Comparison of ENCODE assay signal across 1 cellular context in the genomic region with DNA sequence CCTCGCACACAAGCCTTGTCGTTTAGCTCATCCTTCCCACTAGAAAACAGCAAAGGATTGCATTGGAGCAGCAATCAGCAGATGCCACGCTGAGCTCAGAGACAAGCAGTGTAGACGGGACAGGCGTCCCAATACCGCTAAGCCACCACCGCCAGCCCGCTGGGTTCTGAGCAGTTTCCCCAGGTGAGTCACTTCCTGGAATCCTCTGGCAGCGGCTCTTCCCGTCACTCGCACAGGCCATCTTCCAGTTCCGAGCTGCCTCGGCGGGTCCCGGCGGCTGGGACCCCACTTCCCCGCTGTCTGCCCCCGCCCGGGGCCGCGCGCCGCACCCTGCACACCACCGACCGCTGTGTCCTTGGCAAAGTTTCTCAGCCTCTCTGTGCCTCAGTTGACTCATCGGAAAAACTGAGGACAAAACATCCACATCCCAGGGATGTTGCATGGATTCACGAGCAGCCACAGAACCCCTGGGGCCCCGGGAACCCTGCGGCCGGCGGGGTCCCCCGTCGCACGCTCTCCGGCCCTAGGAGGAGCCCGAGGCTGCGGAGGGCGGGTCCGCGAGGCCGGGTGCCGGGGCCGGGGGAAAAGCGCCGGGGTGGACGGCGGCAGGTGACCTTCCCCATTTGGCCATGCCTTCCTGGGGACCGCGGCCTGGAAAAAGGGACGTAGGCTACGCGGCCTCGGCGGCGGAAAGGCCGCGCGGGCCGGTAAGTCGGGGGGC.
TF ChIP-seq lines count a peak whose summit lies in the region.

No MANE protein-coding gene starts in this region.

TF ChIP-seq in GM12878, 131 proteins besides CTCF, POLR2A, EP300 and RAD21:
- no peak for TF ChIP-seq MEF2B (IDR thresholded peaks at IDR 0.05; ENCODE audit: partially characterized antibody, poor library complexity, severe bottlenecking)
- no peak for TF ChIP-seq NR2C1 (IDR thresholded peaks at IDR 0.05)
- 0 out of 2 replicates have a peak, but pooled peaks have one; percentile 1 for TF ChIP-seq YY1 (IDR thresholded peaks at IDR 0.05; ENCODE audit: low read depth, low read length)
- TF ChIP-seq, protein P1, sequence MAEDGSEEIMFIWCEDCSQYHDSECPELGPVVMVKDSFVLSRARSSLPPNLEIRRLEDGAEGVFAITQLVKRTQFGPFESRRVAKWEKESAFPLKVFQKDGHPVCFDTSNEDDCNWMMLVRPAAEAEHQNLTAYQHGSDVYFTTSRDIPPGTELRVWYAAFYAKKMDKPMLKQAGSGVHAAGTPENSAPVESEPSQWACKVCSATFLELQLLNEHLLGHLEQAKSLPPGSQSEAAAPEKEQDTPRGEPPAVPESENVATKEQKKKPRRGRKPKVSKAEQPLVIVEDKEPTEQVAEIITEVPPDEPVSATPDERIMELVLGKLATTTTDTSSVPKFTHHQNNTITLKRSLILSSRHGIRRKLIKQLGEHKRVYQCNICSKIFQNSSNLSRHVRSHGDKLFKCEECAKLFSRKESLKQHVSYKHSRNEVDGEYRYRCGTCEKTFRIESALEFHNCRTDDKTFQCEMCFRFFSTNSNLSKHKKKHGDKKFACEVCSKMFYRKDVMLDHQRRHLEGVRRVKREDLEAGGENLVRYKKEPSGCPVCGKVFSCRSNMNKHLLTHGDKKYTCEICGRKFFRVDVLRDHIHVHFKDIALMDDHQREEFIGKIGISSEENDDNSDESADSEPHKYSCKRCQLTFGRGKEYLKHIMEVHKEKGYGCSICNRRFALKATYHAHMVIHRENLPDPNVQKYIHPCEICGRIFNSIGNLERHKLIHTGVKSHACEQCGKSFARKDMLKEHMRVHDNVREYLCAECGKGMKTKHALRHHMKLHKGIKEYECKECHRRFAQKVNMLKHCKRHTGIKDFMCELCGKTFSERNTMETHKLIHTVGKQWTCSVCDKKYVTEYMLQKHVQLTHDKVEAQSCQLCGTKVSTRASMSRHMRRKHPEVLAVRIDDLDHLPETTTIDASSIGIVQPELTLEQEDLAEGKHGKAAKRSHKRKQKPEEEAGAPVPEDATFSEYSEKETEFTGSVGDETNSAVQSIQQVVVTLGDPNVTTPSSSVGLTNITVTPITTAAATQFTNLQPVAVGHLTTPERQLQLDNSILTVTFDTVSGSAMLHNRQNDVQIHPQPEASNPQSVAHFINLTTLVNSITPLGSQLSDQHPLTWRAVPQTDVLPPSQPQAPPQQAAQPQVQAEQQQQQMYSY (CRISPR knock-in tag; IDR thresholded peaks at IDR 0.05) = no peak
- TF ChIP-seq, protein P2, sequence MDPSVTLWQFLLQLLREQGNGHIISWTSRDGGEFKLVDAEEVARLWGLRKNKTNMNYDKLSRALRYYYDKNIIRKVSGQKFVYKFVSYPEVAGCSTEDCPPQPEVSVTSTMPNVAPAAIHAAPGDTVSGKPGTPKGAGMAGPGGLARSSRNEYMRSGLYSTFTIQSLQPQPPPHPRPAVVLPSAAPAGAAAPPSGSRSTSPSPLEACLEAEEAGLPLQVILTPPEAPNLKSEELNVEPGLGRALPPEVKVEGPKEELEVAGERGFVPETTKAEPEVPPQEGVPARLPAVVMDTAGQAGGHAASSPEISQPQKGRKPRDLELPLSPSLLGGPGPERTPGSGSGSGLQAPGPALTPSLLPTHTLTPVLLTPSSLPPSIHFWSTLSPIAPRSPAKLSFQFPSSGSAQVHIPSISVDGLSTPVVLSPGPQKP (IDR thresholded peaks at IDR 0.05; ENCODE audit: low read depth, low read length) = no peak
- TF ChIP-seq, protein P3, sequence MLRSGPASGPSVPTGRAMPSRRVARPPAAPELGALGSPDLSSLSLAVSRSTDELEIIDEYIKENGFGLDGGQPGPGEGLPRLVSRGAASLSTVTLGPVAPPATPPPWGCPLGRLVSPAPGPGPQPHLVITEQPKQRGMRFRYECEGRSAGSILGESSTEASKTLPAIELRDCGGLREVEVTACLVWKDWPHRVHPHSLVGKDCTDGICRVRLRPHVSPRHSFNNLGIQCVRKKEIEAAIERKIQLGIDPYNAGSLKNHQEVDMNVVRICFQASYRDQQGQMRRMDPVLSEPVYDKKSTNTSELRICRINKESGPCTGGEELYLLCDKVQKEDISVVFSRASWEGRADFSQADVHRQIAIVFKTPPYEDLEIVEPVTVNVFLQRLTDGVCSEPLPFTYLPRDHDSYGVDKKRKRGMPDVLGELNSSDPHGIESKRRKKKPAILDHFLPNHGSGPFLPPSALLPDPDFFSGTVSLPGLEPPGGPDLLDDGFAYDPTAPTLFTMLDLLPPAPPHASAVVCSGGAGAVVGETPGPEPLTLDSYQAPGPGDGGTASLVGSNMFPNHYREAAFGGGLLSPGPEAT (IDR thresholded peaks at IDR 0.05; ENCODE audit: low read depth) = peak; percentile 24; the same call in 1 of the 2 replicates
- peak; percentile 42 for TF ChIP-seq MYC (IDR thresholded peaks at IDR 0.05; ENCODE audit: insufficient read depth, insufficient read length, insufficient replicate concordance, low read length, severe bottlenecking)
- no peak for TF ChIP-seq TAF1 (IDR thresholded peaks at IDR 0.05; ENCODE audit: borderline replicate concordance, low read depth, low read length)
- 0 out of 2 replicates have a peak, but pooled peaks have one; percentile 3 for TF ChIP-seq RUNX3 (IDR thresholded peaks at IDR 0.05; ENCODE audit: low read length)
- TF ChIP-seq GABPA (IDR thresholded peaks at IDR 0.05; ENCODE audit: low read depth) = no peak
- TF ChIP-seq SRF (IDR thresholded peaks at IDR 0.05; ENCODE audit: low read depth in 2 of 2, low read length in 2 of 2) = peak; percentile 26 to 50; a peak in 1 of 4 replicates
- peak; percentile 51 for TF ChIP-seq IKZF1 (conservative IDR thresholded peaks at IDR 0.05)
- TF ChIP-seq BACH1 (IDR thresholded peaks at IDR 0.05; ENCODE audit: borderline replicate concordance) = no peak
- peak; percentile 42 to 43; a peak in 2 of 4 replicates for TF ChIP-seq IKZF2 (IDR thresholded peaks at IDR 0.05)
